Comparison of ENCODE assay signal across 1 cellular context in genomic region chr15:34603095-34603494, GRCh38.
TF ChIP-seq lines count a peak whose summit lies in the region.

No MANE protein-coding gene starts in this region.

TF ChIP-seq in HepG2, 621 proteins besides CTCF, POLR2A, EP300 and RAD21 (continued from another document):
- TF ChIP-seq GPBP1L1 (CRISPR knock-in tag; IDR thresholded peaks at IDR 0.05) (no peak), TEAD3 (CRISPR knock-in tag; optimal IDR thresholded peaks at IDR 0.05; ENCODE audit: borderline replicate concordance) (no peak), ELF4 (CRISPR knock-in tag; IDR thresholded peaks at IDR 0.05; ENCODE audit: borderline replicate concordance) (no peak), KDM2A (CRISPR knock-in tag; IDR thresholded peaks at IDR 0.05; ENCODE audit: borderline replicate concordance, low read depth) (no peak), KLF13 (CRISPR knock-in tag; IDR thresholded peaks at IDR 0.05) (no peak), ZNF546 (CRISPR knock-in tag; conservative IDR thresholded peaks at IDR 0.05) (no peak), ZKSCAN8 (CRISPR knock-in tag; IDR thresholded peaks at IDR 0.05; ENCODE audit: borderline replicate concordance) (no peak), ZNF609 (CRISPR knock-in tag; IDR thresholded peaks at IDR 0.05; ENCODE audit: borderline replicate concordance) (no peak), SMC3 (IDR thresholded peaks at IDR 0.05; ENCODE audit: low read length) (no peak), HHEX (CRISPR knock-in tag; IDR thresholded peaks at IDR 0.05) (0 out of 2 replicates have a peak, but pooled peaks have one; percentile 62), BHLHE40 (IDR thresholded peaks at IDR 0.05; ENCODE audit: low read length) (0 out of 2 replicates have a peak, but pooled peaks have one; percentile 19), ZNF512B (CRISPR knock-in tag; IDR thresholded peaks at IDR 0.05; ENCODE audit: borderline replicate concordance) (no peak)
- TF ChIP-seq, protein P1, sequence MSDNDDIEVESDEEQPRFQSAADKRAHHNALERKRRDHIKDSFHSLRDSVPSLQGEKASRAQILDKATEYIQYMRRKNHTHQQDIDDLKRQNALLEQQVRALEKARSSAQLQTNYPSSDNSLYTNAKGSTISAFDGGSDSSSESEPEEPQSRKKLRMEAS (IDR thresholded peaks at IDR 0.05): no peak
- TF ChIP-seq, protein P2, sequence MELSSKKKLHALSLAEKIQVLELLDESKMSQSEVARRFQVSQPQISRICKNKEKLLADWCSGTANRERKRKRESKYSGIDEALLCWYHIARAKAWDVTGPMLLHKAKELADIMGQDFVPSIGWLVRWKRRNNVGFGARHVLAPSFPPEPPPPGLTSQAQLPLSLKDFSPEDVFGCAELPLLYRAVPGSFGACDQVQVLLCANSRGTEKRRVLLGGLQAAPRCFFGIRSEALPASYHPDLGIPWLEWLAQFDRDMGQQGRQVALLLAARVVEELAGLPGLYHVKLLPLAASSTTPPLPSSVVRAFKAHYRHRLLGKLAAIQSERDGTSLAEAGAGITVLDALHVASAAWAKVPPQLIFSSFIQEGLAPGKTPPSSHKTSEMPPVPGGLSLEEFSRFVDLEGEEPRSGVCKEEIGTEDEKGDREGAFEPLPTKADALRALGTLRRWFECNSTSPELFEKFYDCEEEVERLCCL (CRISPR knock-in tag; IDR thresholded peaks at IDR 0.05; ENCODE audit: borderline replicate concordance): no peak
- TF ChIP-seq, protein P3, sequence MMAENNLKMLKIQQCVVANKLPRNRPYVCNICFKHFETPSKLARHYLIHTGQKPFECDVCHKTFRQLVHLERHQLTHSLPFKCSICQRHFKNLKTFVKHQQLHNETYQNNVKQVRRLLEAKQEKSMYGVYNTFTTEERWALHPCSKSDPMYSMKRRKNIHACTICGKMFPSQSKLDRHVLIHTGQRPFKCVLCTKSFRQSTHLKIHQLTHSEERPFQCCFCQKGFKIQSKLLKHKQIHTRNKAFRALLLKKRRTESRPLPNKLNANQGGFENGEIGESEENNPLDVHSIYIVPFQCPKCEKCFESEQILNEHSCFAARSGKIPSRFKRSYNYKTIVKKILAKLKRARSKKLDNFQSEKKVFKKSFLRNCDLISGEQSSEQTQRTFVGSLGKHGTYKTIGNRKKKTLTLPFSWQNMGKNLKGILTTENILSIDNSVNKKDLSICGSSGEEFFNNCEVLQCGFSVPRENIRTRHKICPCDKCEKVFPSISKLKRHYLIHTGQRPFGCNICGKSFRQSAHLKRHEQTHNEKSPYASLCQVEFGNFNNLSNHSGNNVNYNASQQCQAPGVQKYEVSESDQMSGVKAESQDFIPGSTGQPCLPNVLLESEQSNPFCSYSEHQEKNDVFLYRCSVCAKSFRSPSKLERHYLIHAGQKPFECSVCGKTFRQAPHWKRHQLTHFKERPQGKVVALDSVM (CRISPR knock-in tag; IDR thresholded peaks at IDR 0.05): no peak
- TF ChIP-seq, protein P4, sequence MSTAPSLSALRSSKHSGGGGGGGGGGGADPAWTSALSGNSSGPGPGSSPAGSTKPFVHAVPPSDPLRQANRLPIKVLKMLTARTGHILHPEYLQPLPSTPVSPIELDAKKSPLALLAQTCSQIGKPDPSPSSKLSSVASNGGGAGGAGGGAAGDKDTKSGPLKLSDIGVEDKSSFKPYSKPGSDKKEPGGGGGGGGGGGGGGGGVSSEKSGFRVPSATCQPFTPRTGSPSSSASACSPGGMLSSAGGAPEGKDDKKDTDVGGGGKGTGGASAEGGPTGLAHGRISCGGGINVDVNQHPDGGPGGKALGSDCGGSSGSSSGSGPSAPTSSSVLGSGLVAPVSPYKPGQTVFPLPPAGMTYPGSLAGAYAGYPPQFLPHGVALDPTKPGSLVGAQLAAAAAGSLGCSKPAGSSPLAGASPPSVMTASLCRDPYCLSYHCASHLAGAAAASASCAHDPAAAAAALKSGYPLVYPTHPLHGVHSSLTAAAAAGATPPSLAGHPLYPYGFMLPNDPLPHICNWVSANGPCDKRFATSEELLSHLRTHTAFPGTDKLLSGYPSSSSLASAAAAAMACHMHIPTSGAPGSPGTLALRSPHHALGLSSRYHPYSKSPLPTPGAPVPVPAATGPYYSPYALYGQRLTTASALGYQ (CRISPR knock-in tag; IDR thresholded peaks at IDR 0.05): no peak
- TF ChIP-seq, protein P5, sequence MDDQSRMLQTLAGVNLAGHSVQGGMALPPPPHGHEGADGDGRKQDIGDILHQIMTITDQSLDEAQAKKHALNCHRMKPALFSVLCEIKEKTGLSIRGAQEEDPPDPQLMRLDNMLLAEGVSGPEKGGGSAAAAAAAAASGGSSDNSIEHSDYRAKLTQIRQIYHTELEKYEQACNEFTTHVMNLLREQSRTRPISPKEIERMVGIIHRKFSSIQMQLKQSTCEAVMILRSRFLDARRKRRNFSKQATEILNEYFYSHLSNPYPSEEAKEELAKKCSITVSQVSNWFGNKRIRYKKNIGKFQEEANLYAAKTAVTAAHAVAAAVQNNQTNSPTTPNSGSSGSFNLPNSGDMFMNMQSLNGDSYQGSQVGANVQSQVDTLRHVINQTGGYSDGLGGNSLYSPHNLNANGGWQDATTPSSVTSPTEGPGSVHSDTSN (CRISPR knock-in tag; IDR thresholded peaks at IDR 0.05; ENCODE audit: borderline replicate concordance): no peak
